ENCODE assay signal across 6 cellular contexts in the genomic region with DNA sequence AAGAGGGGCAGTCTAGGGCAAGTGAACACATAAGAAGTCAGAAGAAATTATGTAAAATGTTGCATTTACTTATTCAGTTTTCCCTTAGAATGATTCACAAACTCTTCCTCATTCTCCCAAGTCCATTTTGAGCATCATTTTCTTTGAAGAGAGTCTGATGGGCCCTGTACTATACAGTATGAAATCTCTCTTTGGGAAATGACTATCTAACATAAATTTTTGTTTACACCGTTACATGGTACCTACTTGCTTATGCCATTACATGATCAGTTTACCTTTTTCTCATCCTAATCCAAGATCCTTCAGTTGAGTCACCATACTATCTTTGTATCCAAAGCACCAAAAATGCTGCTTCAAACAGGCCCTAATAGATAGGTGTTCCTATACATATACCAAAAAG.
A peak's percentile ranks its signal among the peaks of the same experiment; 100 is the strongest.
DNase-seq lines count a peak whose midpoint lies in the region; ATAC-seq and TF ChIP-seq lines count a peak whose summit lies in the region.
"Not testable (repeated sequence)": the region's sequence is repeated elsewhere in the genome, so short reads cannot be mapped to it uniquely, and the experiment has no call there.

No MANE protein-coding gene starts in this region.

- TF ChIP-seq CTCF in GM23338 (conservative IDR thresholded peaks at IDR 0.05; ENCODE audit: low read depth in 2 of 2); lower lobe of right lung (IDR thresholded peaks at IDR 0.05); omental fat pad (IDR thresholded peaks at IDR 0.05); upper lobe of left lung (IDR thresholded peaks at IDR 0.05): not testable (repeated sequence)

- peaks cover 94% of the 10 kb centered on the region for H3K9me3 Mint-ChIP-seq in GM23338

- H3K27ac ChIP-seq in GM23338 (ENCODE audit: low read depth); lower lobe of right lung; upper lobe of left lung: not testable (repeated sequence)

- H4K20me1 ChIP-seq in GM23338 (replicated peaks; ENCODE audit: insufficient read depth), result not testable (repeated sequence)

- intact Hi-C loops in left ventricle myocardium superior (cut with micrococcal nuclease); lower lobe of right lung (cut with DNase I): not testable (repeated sequence)

- H3K27me3 ChIP-seq in GM23338 (ENCODE audit: insufficient read depth); lower lobe of right lung (ENCODE audit: low read depth); upper lobe of left lung: not testable (repeated sequence)

- not testable (repeated sequence) for DNase-seq in GM23338 (ENCODE audit: low spot score); left ventricle myocardium superior; lower lobe of right lung; omental fat pad (ENCODE audit: low spot score); upper lobe of left lung

- peaks cover 10% of the 10 kb centered on the region for H3K9me3 ChIP-seq in lower lobe of right lung
- not testable (repeated sequence) for H3K9me3 ChIP-seq in upper lobe of left lung

- 40 to 61% methylated on average over 1 of the region's 1 CpG for WGBS in upper lobe of left lung, 2 donors

- H3K79me2 ChIP-seq in GM23338 (replicated peaks; ENCODE audit: insufficient read depth), result not testable (repeated sequence)

- not testable (repeated sequence) for TF ChIP-seq POLR2A in upper lobe of left lung (IDR thresholded peaks at IDR 0.05)

- H3K36me3 Mint-ChIP-seq in GM23338 (ENCODE audit: low read depth), result peaks cover 34% of the 10 kb centered on the region

- H3K4me3 Mint-ChIP-seq in GM23338, result not testable (repeated sequence)

- not testable (repeated sequence) for H3K4me1 ChIP-seq in GM23338 (ENCODE audit: insufficient read depth); lower lobe of right lung; upper lobe of left lung

- not testable (repeated sequence) for H3K9me2 ChIP-seq in GM23338 (ENCODE audit: insufficient read depth)

- not testable (repeated sequence) for H3K27me3 Mint-ChIP-seq in GM23338 (ENCODE audit: insufficient read depth, low read depth, poor library complexity)

- not testable (repeated sequence) for H3K4me2 ChIP-seq in GM23338

- TF ChIP-seq EP300 in upper lobe of left lung (IDR thresholded peaks at IDR 0.05), result not testable (repeated sequence)

- not testable (repeated sequence) for H3K36me3 ChIP-seq in GM23338 (ENCODE audit: insufficient read depth); lower lobe of right lung; upper lobe of left lung

- H2AFZ ChIP-seq in GM23338, result not testable (repeated sequence)

- not testable (repeated sequence) for H3K4me1 Mint-ChIP-seq in GM23338

- H3K27ac Mint-ChIP-seq in GM23338, result not testable (repeated sequence)

- H3F3A ChIP-seq in GM23338 (replicated peaks; ENCODE audit: low read depth), result not testable (repeated sequence)

- peak overlapping the region; percentile 24; the same call in 1 of the 2 replicates for H3K4me3 ChIP-seq in GM23338
- not testable (repeated sequence) for H3K4me3 ChIP-seq in lower lobe of right lung, upper lobe of left lung

- ATAC-seq in GM23338, result not testable (repeated sequence)
- ATAC-seq in esophagus mucosa, result peak; percentile 29
- peak; percentile 29 for ATAC-seq in left ventricle myocardium superior
- peak; percentile 18 to 25 for ATAC-seq in lower lobe of right lung
- peak; percentile 5 for ATAC-seq in omental fat pad (ENCODE audit: low FRiP score)
- peak; percentile 10 to 52 for ATAC-seq in upper lobe of left lung (ENCODE audit: low FRiP score in 2 of 2)
